ENCODE assay signal across 2 cellular contexts in the genomic region with DNA sequence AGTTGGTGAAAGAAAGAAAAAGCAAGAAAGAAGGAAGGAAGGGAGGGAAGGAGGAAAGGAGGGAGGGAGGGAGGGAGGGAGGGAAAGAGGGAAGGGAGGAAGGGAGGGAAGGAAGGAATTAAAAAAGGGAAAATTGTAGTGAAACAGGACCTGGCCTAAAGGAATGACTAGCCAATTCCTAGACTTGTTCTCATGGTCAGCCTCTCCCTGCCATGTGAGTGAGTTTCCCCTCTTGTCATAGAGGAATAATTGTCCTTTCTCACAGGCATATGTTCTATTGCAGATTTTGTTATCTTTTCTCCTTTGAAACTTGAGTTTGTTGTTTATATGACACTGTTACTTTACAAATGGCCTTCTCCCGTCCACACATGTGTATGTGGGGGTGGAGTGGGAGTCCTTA.
A peak's percentile ranks its signal among the peaks of the same experiment; 100 is the strongest.
TF ChIP-seq lines count a peak whose summit lies in the region.

No MANE protein-coding gene starts in this region.

TF ChIP-seq in HepG2, 621 proteins besides CTCF, POLR2A, EP300 and RAD21 (continued from another document):
- 0 out of 2 replicates have a peak, but pooled peaks have one; percentile 52 for TF ChIP-seq PCBP1 (IDR thresholded peaks at IDR 0.05; ENCODE audit: borderline replicate concordance, low read depth, low read length)
- TF ChIP-seq, protein P1, sequence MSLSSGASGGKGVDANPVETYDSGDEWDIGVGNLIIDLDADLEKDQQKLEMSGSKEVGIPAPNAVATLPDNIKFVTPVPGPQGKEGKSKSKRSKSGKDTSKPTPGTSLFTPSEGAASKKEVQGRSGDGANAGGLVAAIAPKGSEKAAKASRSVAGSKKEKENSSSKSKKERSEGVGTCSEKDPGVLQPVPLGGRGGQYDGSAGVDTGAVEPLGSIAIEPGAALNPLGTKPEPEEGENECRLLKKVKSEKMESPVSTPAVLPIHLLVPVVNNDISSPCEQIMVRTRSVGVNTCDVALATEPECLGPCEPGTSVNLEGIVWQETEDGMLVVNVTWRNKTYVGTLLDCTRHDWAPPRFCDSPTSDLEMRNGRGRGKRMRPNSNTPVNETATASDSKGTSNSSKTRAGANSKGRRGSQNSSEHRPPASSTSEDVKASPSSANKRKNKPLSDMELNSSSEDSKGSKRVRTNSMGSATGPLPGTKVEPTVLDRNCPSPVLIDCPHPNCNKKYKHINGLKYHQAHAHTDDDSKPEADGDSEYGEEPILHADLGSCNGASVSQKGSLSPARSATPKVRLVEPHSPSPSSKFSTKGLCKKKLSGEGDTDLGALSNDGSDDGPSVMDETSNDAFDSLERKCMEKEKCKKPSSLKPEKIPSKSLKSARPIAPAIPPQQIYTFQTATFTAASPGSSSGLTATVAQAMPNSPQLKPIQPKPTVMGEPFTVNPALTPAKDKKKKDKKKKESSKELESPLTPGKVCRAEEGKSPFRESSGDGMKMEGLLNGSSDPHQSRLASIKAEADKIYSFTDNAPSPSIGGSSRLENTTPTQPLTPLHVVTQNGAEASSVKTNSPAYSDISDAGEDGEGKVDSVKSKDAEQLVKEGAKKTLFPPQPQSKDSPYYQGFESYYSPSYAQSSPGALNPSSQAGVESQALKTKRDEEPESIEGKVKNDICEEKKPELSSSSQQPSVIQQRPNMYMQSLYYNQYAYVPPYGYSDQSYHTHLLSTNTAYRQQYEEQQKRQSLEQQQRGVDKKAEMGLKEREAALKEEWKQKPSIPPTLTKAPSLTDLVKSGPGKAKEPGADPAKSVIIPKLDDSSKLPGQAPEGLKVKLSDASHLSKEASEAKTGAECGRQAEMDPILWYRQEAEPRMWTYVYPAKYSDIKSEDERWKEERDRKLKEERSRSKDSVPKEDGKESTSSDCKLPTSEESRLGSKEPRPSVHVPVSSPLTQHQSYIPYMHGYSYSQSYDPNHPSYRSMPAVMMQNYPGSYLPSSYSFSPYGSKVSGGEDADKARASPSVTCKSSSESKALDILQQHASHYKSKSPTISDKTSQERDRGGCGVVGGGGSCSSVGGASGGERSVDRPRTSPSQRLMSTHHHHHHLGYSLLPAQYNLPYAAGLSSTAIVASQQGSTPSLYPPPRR (CRISPR knock-in tag; IDR thresholded peaks at IDR 0.05; ENCODE audit: borderline replicate concordance): no peak

TF ChIP-seq in HEK293, 187 proteins besides CTCF, POLR2A, EP300 and RAD21 (continued from another document):
- TF ChIP-seq, protein P2, sequence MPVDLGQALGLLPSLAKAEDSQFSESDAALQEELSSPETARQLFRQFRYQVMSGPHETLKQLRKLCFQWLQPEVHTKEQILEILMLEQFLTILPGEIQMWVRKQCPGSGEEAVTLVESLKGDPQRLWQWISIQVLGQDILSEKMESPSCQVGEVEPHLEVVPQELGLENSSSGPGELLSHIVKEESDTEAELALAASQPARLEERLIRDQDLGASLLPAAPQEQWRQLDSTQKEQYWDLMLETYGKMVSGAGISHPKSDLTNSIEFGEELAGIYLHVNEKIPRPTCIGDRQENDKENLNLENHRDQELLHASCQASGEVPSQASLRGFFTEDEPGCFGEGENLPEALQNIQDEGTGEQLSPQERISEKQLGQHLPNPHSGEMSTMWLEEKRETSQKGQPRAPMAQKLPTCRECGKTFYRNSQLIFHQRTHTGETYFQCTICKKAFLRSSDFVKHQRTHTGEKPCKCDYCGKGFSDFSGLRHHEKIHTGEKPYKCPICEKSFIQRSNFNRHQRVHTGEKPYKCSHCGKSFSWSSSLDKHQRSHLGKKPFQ (tag by site-specific recombination; IDR thresholded peaks at IDR 0.05): no peak
- no peak for TF ChIP-seq KLF1 (tag by site-specific recombination; IDR thresholded peaks at IDR 0.05)
